ENCODE assay signal across 1 cellular context in genomic region chr3:170699158-170700053, GRCh38.
A peak's percentile ranks its signal among the peaks of the same experiment; 100 is the strongest.
TF ChIP-seq lines count a peak whose summit lies in the region.

No MANE protein-coding gene starts in this region.

TF ChIP-seq in K562, 482 proteins besides CTCF, POLR2A, EP300 and RAD21 (continued from another document and continues in another):
- TF ChIP-seq HINFP (tag; conservative IDR thresholded peaks at IDR 0.05; ENCODE audit: low read depth) (no peak; the same call in 1 of the 2 replicates), ZNF778 (CRISPR knock-in tag; IDR thresholded peaks at IDR 0.05) (no peak), ZNF76 (CRISPR knock-in tag; IDR thresholded peaks at IDR 0.05; ENCODE audit: borderline replicate concordance) (peak; percentile 48; the same call in 1 of the 2 replicates), ZNF274 (IDR thresholded peaks at IDR 0.05; ENCODE audit: borderline replicate concordance, low read depth, low read length) (no peak), HNRNPL (IDR thresholded peaks at IDR 0.05; ENCODE audit: low read depth, low read length) (no peak), SLC30A9 (CRISPR knock-in tag; IDR thresholded peaks at IDR 0.05) (no peak), KLF13 (tag; IDR thresholded peaks at IDR 0.05; ENCODE audit: borderline replicate concordance, low read depth) (no peak; the same call in 1 of the 2 replicates), ZNF561 (CRISPR knock-in tag; conservative IDR thresholded peaks at IDR 0.05) (no peak), HNRNPK (IDR thresholded peaks at IDR 0.05; ENCODE audit: low read depth, low read length, poor library complexity, severe bottlenecking) (no peak), ATF1 (CRISPR knock-in tag; IDR thresholded peaks at IDR 0.05) (no peak), ATF1 (tag; IDR thresholded peaks at IDR 0.05) (peak; percentile 75), YBX1 (IDR thresholded peaks at IDR 0.05) (no peak), GATAD2A (IDR thresholded peaks at IDR 0.05) (no peak), SMAD3 (CRISPR knock-in tag; conservative IDR thresholded peaks at IDR 0.05) (peak; percentile 77), ELF4 (CRISPR knock-in tag; IDR thresholded peaks at IDR 0.05) (peak; percentile 89), CREB1 (IDR thresholded peaks at IDR 0.05) (no peak), CREB1 (CRISPR knock-in tag; IDR thresholded peaks at IDR 0.05) (no peak), IRF2 (CRISPR knock-in tag; IDR thresholded peaks at IDR 0.05) (no peak), TBP (optimal IDR thresholded peaks at IDR 0.05; ENCODE audit: low read depth, low read length) (no peak), TRIM25 (IDR thresholded peaks at IDR 0.05; ENCODE audit: borderline replicate concordance) (no peak), TARDBP (IDR thresholded peaks at IDR 0.05) (no peak), JUN (IDR thresholded peaks at IDR 0.05; ENCODE audit: borderline replicate concordance, low read depth, low read length) (no peak), JUN (CRISPR knock-in tag; IDR thresholded peaks at IDR 0.05; ENCODE audit: borderline replicate concordance) (no peak), NEUROD1 (IDR thresholded peaks at IDR 0.05; ENCODE audit: borderline replicate concordance, low read depth, low read length, partially characterized antibody) (no peak), ZNF224 (CRISPR knock-in tag; IDR thresholded peaks at IDR 0.05) (no peak), PKNOX1 (IDR thresholded peaks at IDR 0.05) (peak; percentile 63; the same call in 1 of the 2 replicates), SMAD4 (CRISPR knock-in tag; conservative IDR thresholded peaks at IDR 0.05) (peak; percentile 89), RCOR1 (IDR thresholded peaks at IDR 0.05; ENCODE audit: borderline replicate concordance in 1 of 2, low read depth in 2 of 2, low read length in 2 of 2) (peak in 1 of 2 experiments; percentile 31; a peak in 2 of 4 replicates), NCOR1 (IDR thresholded peaks at IDR 0.05) (0 out of 2 replicates have a peak, but pooled peaks have one; percentile 8), FOSL1 (tag; conservative IDR thresholded peaks at IDR 0.05) (peak; percentile 77), HNRNPUL1 (IDR thresholded peaks at IDR 0.05; ENCODE audit: low read length) (no peak), ZNF311 (CRISPR knock-in tag; IDR thresholded peaks at IDR 0.05) (0 out of 2 replicates have a peak, but pooled peaks have one; percentile 35), NRF1 (conservative IDR thresholded peaks at IDR 0.05 in 1 of 2, IDR thresholded peaks at IDR 0.05 in 1 of 2) (peak in 1 of 2 experiments; percentile 22; a peak in 1 of 4 replicates), NFE2 (IDR thresholded peaks at IDR 0.05; ENCODE audit: low read depth) (no peak), ZNF586 (CRISPR knock-in tag; conservative IDR thresholded peaks at IDR 0.05) (0 out of 2 replicates have a peak, but pooled peaks have one; percentile 53), DACH1 (IDR thresholded peaks at IDR 0.05; ENCODE audit: partially characterized antibody) (peak; percentile 76), ZNF12 (CRISPR knock-in tag; IDR thresholded peaks at IDR 0.05) (no peak), TCFL5 (CRISPR knock-in tag; conservative IDR thresholded peaks at IDR 0.05) (peak; percentile 64; the same call in 1 of the 2 replicates), ZNF655 (CRISPR knock-in tag; IDR thresholded peaks at IDR 0.05) (peak; percentile 83; the same call in 1 of the 2 replicates), CSDE1 (IDR thresholded peaks at IDR 0.05) (no peak; a peak in 2 of 4 replicates), ZNF583 (CRISPR knock-in tag; IDR thresholded peaks at IDR 0.05) (0 out of 2 replicates have a peak, but pooled peaks have one; percentile 59), SRF (CRISPR knock-in tag; IDR thresholded peaks at IDR 0.05) (no peak), TAF15 (IDR thresholded peaks at IDR 0.05; ENCODE audit: low read depth, low read length) (no peak), ARID3B (CRISPR knock-in tag; IDR thresholded peaks at IDR 0.05; ENCODE audit: borderline replicate concordance) (no peak), MLLT1 (IDR thresholded peaks at IDR 0.05) (no peak), KLF10 (CRISPR knock-in tag; IDR thresholded peaks at IDR 0.05) (peak; percentile 59; the same call in 1 of the 2 replicates), DDX20 (tag; IDR thresholded peaks at IDR 0.05; ENCODE audit: low read depth) (peak; percentile 54; the same call in 1 of the 2 replicates), SMAD1 (IDR thresholded peaks at IDR 0.05; ENCODE audit: low read depth, low read length, partially characterized antibody) (peak; percentile 39), ZBTB12 (CRISPR knock-in tag; IDR thresholded peaks at IDR 0.05) (peak; percentile 60; the same call in 1 of the 2 replicates), ZNF217 (CRISPR knock-in tag; IDR thresholded peaks at IDR 0.05) (no peak), ZNF212 (CRISPR knock-in tag; IDR thresholded peaks at IDR 0.05) (peak; percentile 36; the same call in 1 of the 2 replicates), ZNF717 (CRISPR knock-in tag; IDR thresholded peaks at IDR 0.05) (no peak; the same call in 1 of the 2 replicates), TFE3 (CRISPR knock-in tag; IDR thresholded peaks at IDR 0.05) (no peak), ZNF551 (CRISPR knock-in tag; IDR thresholded peaks at IDR 0.05) (no peak), GATAD2B (IDR thresholded peaks at IDR 0.05; ENCODE audit: borderline replicate concordance) (0 out of 2 replicates have a peak, but pooled peaks have one; percentile 16), TAF9B (IDR thresholded peaks at IDR 0.05; ENCODE audit: partially characterized antibody) (peak; percentile 35), ZNF431 (CRISPR knock-in tag; IDR thresholded peaks at IDR 0.05) (no peak), SNIP1 (IDR thresholded peaks at IDR 0.05; ENCODE audit: low read depth) (no peak), RBM17 (IDR thresholded peaks at IDR 0.05; ENCODE audit: borderline replicate concordance, low read depth, low read length) (no peak), ARID2 (IDR thresholded peaks at IDR 0.05) (no peak), ZNF695 (CRISPR knock-in tag; IDR thresholded peaks at IDR 0.05) (no peak), MCM3 (IDR thresholded peaks at IDR 0.05) (no peak), ZNF780A (CRISPR knock-in tag; IDR thresholded peaks at IDR 0.05) (peak; percentile 80), PRPF4 (IDR thresholded peaks at IDR 0.05; ENCODE audit: insufficient read depth, low read depth, low read length, poor library complexity, severe bottlenecking) (no peak), FOS (IDR thresholded peaks at IDR 0.05; ENCODE audit: extremely low read depth, insufficient read length) (no peak), RNF2 (IDR thresholded peaks at IDR 0.05) (0 out of 2 replicates have a peak, but pooled peaks have one; percentile 22), PRMT5 (CRISPR knock-in tag; IDR thresholded peaks at IDR 0.05) (no peak), PHB2 (IDR thresholded peaks at IDR 0.05; ENCODE audit: low read depth) (no peak), ZNF324 (CRISPR knock-in tag; IDR thresholded peaks at IDR 0.05) (no peak), MAFK (IDR thresholded peaks at IDR 0.05; ENCODE audit: low read length) (no peak), SIN3A (IDR thresholded peaks at IDR 0.05; ENCODE audit: borderline replicate concordance in 2 of 2, control insufficient read depth in 1 of 2, low read depth in 2 of 2, low read length in 2 of 2) (no peak)
